In the genomic region with DNA sequence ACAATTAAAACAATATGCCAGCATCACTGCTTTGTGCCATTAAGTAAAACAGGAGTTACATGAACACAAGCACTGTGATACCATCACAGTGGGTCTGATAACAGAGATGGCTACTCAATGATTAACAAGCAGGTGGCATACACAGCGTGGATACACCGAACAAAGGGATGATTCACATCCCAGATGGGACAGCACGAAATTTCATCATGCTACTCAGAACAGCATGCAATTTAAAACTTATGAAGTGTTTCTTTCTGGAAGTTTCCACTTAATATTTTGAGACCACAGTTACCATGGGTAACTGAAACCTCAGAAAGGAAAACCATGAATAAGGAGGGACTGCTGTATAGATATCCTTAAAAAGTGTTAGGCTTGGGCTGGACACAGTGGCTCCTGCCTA, we compare ENCODE assay signal across 16 cellular contexts. TPM values are rescaled to one million over a fixed set of nuclear protein-coding genes. Genes with fewer than 3 reads are reported as not detected.
DNase-seq lines count a peak whose midpoint lies in the region; ATAC-seq and TF ChIP-seq lines count a peak whose summit lies in the region.
"Had no signal": no experiment of that assay in that cellular context is flagged by ENCODE, and none has a peak within 500 bp of the region (broad histone marks: within the 10 kb centered on the region; RNA-seq: fewer than 3 reads in every experiment).

No MANE protein-coding gene starts in this region.

- H4K5ac ChIP-seq in IMR-90 (ENCODE audit: low read depth, low read length), result no peak overlapping the region

- H3K4ac ChIP-seq in IMR-90 (ENCODE audit: low read depth, low read length), result no peak overlapping the region

- H3K56ac ChIP-seq in IMR-90 (ENCODE audit: extremely low read depth, insufficient read depth, low read length), result no peak overlapping the region

- peaks cover 9% of the 10 kb centered on the region for H3K36me3 ChIP-seq in IMR-90 (ENCODE audit: control insufficient read depth, insufficient read depth, low read length)

- H3K14ac ChIP-seq in IMR-90 (replicated peaks; ENCODE audit: low read depth, low read length), result no peak overlapping the region

- peak; percentile 55 for DNase-seq in AG09309 (ENCODE audit: low read depth)
- peak; percentile 88 for DNase-seq in IMR-90
- DNase-seq in choroid plexus epithelial cell (ENCODE audit: low read depth), result peak; percentile 77
- DNase-seq in kidney glomerular epithelial cell (lab: John Stamatoyannopoulos, UW), result peak; percentile 48
- DNase-seq in central memory CD4-positive, alpha-beta T cell, result no peak
- no peak for DNase-seq in cerebellum (ENCODE audit: low spot score)
- no peak for DNase-seq in effector CD8-positive, alpha-beta T cell (lab: John Stamatoyannopoulos, UW)
- no peak for DNase-seq in DMS153 treated with DMSO at 0.1 percent for 48 hours (lab: John Stamatoyannopoulos, UW; ENCODE audit: unreplicated experiment)
- DNase-seq: activated T-cell treated with anti-CD3 and anti-CD28 coated beads for 4 hours, body of pancreas, NCI-H526 treated with DMSO at 0.1 percent for 48 hours, SHP77 had no signal

- no peaks in the 10 kb centered on the region for H3K9me3 ChIP-seq in IMR-90 (ENCODE audit: control insufficient read depth, insufficient read depth, low read length)
- H3K9me3 ChIP-seq: body of pancreas, neutrophil had no signal

- H2AFZ ChIP-seq in IMR-90 (replicated peaks; ENCODE audit: low read length, poor library complexity), result no peak overlapping the region

- WGBS in IMR-90 (ENCODE audit: extremely low coverage in 2 of 2, insufficient read length in 1 of 2), 2 experiments, result no CpG with 5 or more reads among the region's 3 CpGs

- no TSS peak for BruUV-seq in IMR-90 (replicated peaks; lab: Mats Ljungman, UMichigan)

- H3K79me1 ChIP-seq in IMR-90 (ENCODE audit: low read depth in 1 of 2, low read length in 2 of 2), result no peaks in the 10 kb centered on the region

- H3K4me2 ChIP-seq in IMR-90 (ENCODE audit: low read depth, low read length), result no peak overlapping the region

- CTCF ChIA-PET in IMR-90 (lab: Yijun Ruan, JAX), result no interaction called here

- peak overlapping the region in 1 of 2 experiments; percentile 15; a peak in 1 of 4 replicates for H4K8ac ChIP-seq in IMR-90 (ENCODE audit: low read depth in 2 of 2, low read length in 2 of 2)

- H3K27me3 ChIP-seq in IMR-90 (ENCODE audit: control insufficient read depth, insufficient read depth, low read length), result no peaks in the 10 kb centered on the region
- H3K27me3 ChIP-seq: body of pancreas, neutrophil had no signal

- ATAC-seq in IMR-90 (ENCODE audit: low read depth), result no peak
- ATAC-seq: body of pancreas, left lobe of liver had no signal

- H3K4me3 ChIP-seq in AG09309 (ENCODE audit: control insufficient read depth, low read depth, low read length), result no peak overlapping the region
- no peak overlapping the region for H3K4me3 ChIP-seq in IMR-90 (ENCODE audit: insufficient read depth, low read depth, low read length)
- H3K4me3 ChIP-seq in choroid plexus epithelial cell (ENCODE audit: low read depth, low read length), result no peak overlapping the region
- H3K4me3 ChIP-seq: body of pancreas had no signal

- dilution Hi-C loops in IMR-90 (cut with HindIII; ENCODE audit: low sequenced_read_pairs, unreplicated experiment), result no loop called here

- no peak overlapping the region for H2BK20ac ChIP-seq in IMR-90 (ENCODE audit: low read depth, low read length)

- no peak overlapping the region for H3K9ac ChIP-seq in IMR-90 (ENCODE audit: low read depth, low read length)

- H4K91ac ChIP-seq in IMR-90 (ENCODE audit: insufficient read depth, low read depth, low read length), result no peak overlapping the region

- no peak overlapping the region for H3K23ac ChIP-seq in IMR-90 (ENCODE audit: low read depth, low read length)

- TF ChIP-seq CTCF in AG09309 (IDR thresholded peaks at IDR 0.05; ENCODE audit: control insufficient read depth, insufficient read depth, low read depth, low read length, missing control alignments) (no peak), IMR-90 (conservative IDR thresholded peaks at IDR 0.05; ENCODE audit: low read depth, low read length) (no peak), choroid plexus epithelial cell (conservative IDR thresholded peaks at IDR 0.05; ENCODE audit: low read depth, low read length) (no peak)

- 0 out of 2 replicates have a peak, but pooled peaks cover 2% of the 10 kb centered on the region for H3K4me1 ChIP-seq in IMR-90 (ENCODE audit: control insufficient read depth, insufficient read depth, low read length)
- H3K4me1 ChIP-seq: body of pancreas had no signal

- H2BK15ac ChIP-seq in IMR-90 (ENCODE audit: low read depth, low read length), result no peak overlapping the region

- TF ChIP-seq POLR2A in IMR-90 (IDR thresholded peaks at IDR 0.05; ENCODE audit: low read depth, low read length), result no peak

- no peak overlapping the region for H2AK5ac ChIP-seq in IMR-90 (ENCODE audit: low read depth, low read length)

- no peak overlapping the region for H3K27ac ChIP-seq in IMR-90 (ENCODE audit: insufficient read depth, low read length)
- H3K27ac ChIP-seq: body of pancreas, HL-60, neutrophil, VCaP had no signal

- POLR2A ChIA-PET in IMR-90 (lab: Charles Lee; ENCODE audit: unreplicated experiment), result no interaction called here

- H2BK5ac ChIP-seq in IMR-90 (ENCODE audit: low read depth, low read length, poor library complexity, severe bottlenecking), result no peak overlapping the region

- no peak for TF ChIP-seq RAD21 in IMR-90 (IDR thresholded peaks at IDR 0.05; ENCODE audit: low read length)

- H3K9me1 ChIP-seq in IMR-90 (ENCODE audit: insufficient read depth, low read length), result no peaks in the 10 kb centered on the region

- in situ Hi-C loops in IMR-90 (cut with MboI; ENCODE audit: low sequenced_read_pairs), result no loop called here

- no peak overlapping the region for H2AK9ac ChIP-seq in IMR-90 (replicated peaks; ENCODE audit: low read depth, low read length, poor library complexity)

- no peak overlapping the region for H2BK120ac ChIP-seq in IMR-90 (ENCODE audit: low read depth, low read length)

- H4K20me1 ChIP-seq in IMR-90 (ENCODE audit: insufficient read depth, low read length), result no peaks in the 10 kb centered on the region

- no peak overlapping the region for H3K18ac ChIP-seq in IMR-90 (ENCODE audit: low read depth, low read length)

- intact Hi-C loops in IMR-90 (cut with micrococcal nuclease), result no loop called here

TF ChIP-seq in IMR-90, 13 proteins besides CTCF, POLR2A, EP300 and RAD21:
- TF ChIP-seq CEBPB (IDR thresholded peaks at IDR 0.05; ENCODE audit: low read depth, low read length) (peak; percentile 65; the same call in 1 of the 2 replicates), MAFK (IDR thresholded peaks at IDR 0.05; ENCODE audit: low read depth, low read length) (no peak), SMC3 (IDR thresholded peaks at IDR 0.05; ENCODE audit: low read depth, low read length) (no peak)
TF ChIP-seq in IMR-90: peak in this region for 1.

RNA-seq across cellular contexts. Expression of a gene that starts 44.5 kb away (rescaled TPM):
- total RNA-seq in IMR-90 (2012; rRNA removed) (3.6 and 3.9 TPM in 2 replicates), cerebellum (3.2 TPM)
- 3.8 and 4.9 TPM in 2 replicates for polyA plus RNA-seq in IMR-90 (2012; rRNA removed)
- polyA plus RNA-seq in IMR-90 (2012; cell fraction: cytosol; rRNA removed), result 2.3 and 4.2 TPM in 2 replicates
- 2.7 and 5.6 TPM in 2 replicates for polyA plus RNA-seq in IMR-90 (2012; cell fraction: nucleus; rRNA removed; ENCODE audit: low replicate concordance)

RNA-seq across cellular contexts. Expression of a gene that starts 55.3 kb away (rescaled TPM):
- total RNA-seq in IMR-90 (2012; rRNA removed) (22.9 and 33.9 TPM in 2 replicates), cerebellum (32.2 TPM)
- polyA plus RNA-seq in IMR-90 (2012; rRNA removed), result 35.8 and 39.5 TPM in 2 replicates
- polyA plus RNA-seq in IMR-90 (2012; cell fraction: cytosol; rRNA removed), result 14.9 and 17.2 TPM in 2 replicates
- 18.7 and 60.0 TPM in 2 replicates for polyA plus RNA-seq in IMR-90 (2012; cell fraction: nucleus; rRNA removed; ENCODE audit: low replicate concordance)

Comparison
In these comparisons a context has a peak if more than half of its experiments do, and no peak if none do; other contexts are left out.
1. DNase-seq: peak in AG09309 (single experiment), IMR-90 (single experiment), choroid plexus epithelial cell (single experiment) and kidney glomerular epithelial cell (single experiment); none in central memory CD4-positive, alpha-beta T cell (single experiment), cerebellum (single experiment), effector CD8-positive, alpha-beta T cell (single experiment) and DMS153 treated with DMSO at 0.1 percent for 48 hours (single experiment).